In genomic region chr16:84423416-84423837, GRCh38 we compare ENCODE assay signal across 9 cellular contexts. TPM values are rescaled to one million over a fixed set of nuclear protein-coding genes. Genes with fewer than 3 reads are reported as not detected.
DNase-seq lines count a peak whose midpoint lies in the region; ATAC-seq, FAIRE-seq and TF ChIP-seq lines count a peak whose summit lies in the region.
"Had no signal": no experiment of that assay in that cellular context is flagged by ENCODE, and none has a peak within 500 bp of the region (broad histone marks: within the 10 kb centered on the region; RNA-seq: fewer than 3 reads in every experiment).

No MANE protein-coding gene starts in this region.

- TF ChIP-seq CTCF in GM12864 (IDR thresholded peaks at IDR 0.05; ENCODE audit: low read depth, low read length, missing control alignments), result no peak
- TF ChIP-seq CTCF in NB4 (IDR thresholded peaks at IDR 0.05; ENCODE audit: low read depth, low read length), result no peak
- no peak for TF ChIP-seq CTCF in GM12878 (IDR thresholded peaks at IDR 0.05 in 2 of 3, conservative IDR thresholded peaks at IDR 0.05 in 1 of 3; ENCODE audit: control insufficient read depth in 2 of 3, extremely low read depth in 1 of 3, insufficient read depth in 1 of 3, low read depth in 3 of 3, low read length in 3 of 3)
- no peak for TF ChIP-seq CTCF in prostate gland (IDR thresholded peaks at IDR 0.05)

- WGBS in GM12878 (ENCODE audit: insufficient coverage, insufficient replicate concordance, low lambda C conversion rate, missing lambda C conversion rate), result 68% methylated on average over 4 of the region's 4 CpGs
- 99% methylated on average over 4 of the region's 4 CpGs for WGBS in prostate gland

- peak; percentile 84 for ATAC-seq in GM12878
- ATAC-seq in HG03457 (IDR thresholded peaks at IDR 0.05; ENCODE audit: unreplicated experiment), result no peak
- no peak for ATAC-seq in GM18517 (IDR thresholded peaks at IDR 0.05; ENCODE audit: unreplicated experiment)

- no peaks in the 10 kb centered on the region for H3K79me2 ChIP-seq in GM12878 (ENCODE audit: control insufficient read depth, insufficient read depth, low read length)

- no peaks in the 10 kb centered on the region for H3K36me3 ChIP-seq in GM12878 (ENCODE audit: control insufficient read depth in 2 of 2, insufficient read depth in 2 of 2, low read length in 1 of 2)
- H3K36me3 ChIP-seq in prostate gland, result no peaks in the 10 kb centered on the region
- H3K36me3 ChIP-seq: right atrium auricular region had no signal

- no TSS peak for BruUV-seq in GM12878 (replicated peaks; lab: Mats Ljungman, UMichigan)

- in situ Hi-C loops in GM12878 (cut with MboI), result no loop called here

- H4K20me1 ChIP-seq in GM12878 (ENCODE audit: control insufficient read depth, insufficient read depth), result no peaks in the 10 kb centered on the region

- POLR2A ChIA-PET in GM12878 (lab: Charles Lee), result no interaction called here

- SMC1A ChIA-PET in GM12878 (lab: Charles Lee; ENCODE audit: uncharacterized antibody, unreplicated experiment), result interaction anchor here (1.5 kb wide), 1 partner anchor 61 kb away, joined by 3 read pairs; no protein-coding TSS in a partner anchor

- CTCF ChIA-PET in GM12878 (lab: Yijun Ruan, JAX), result interaction anchor here (0.5 kb wide), 1 partner anchor 332 kb away, joined by 3 read pairs; no protein-coding TSS in a partner anchor

- no peak for FAIRE-seq in GM12878 (lab: Jason Lieb, UNC)

- no peak overlapping the region for H3K27ac ChIP-seq in GM12878 (ENCODE audit: control insufficient read depth, insufficient read depth)
- no peak overlapping the region for H3K27ac ChIP-seq in prostate gland
- H3K27ac ChIP-seq: right atrium auricular region had no signal

- no peaks in the 10 kb centered on the region for H3K4me1 ChIP-seq in GM12878 (ENCODE audit: control insufficient read depth, insufficient read depth, low read length)
- H3K4me1 ChIP-seq in prostate gland (replicated peaks), result no peaks in the 10 kb centered on the region
- H3K4me1 ChIP-seq: right atrium auricular region had no signal

- H3K4me3 ChIP-seq in GM12864 (ENCODE audit: low read depth, low read length) (no peak overlapping the region), NB4 (ENCODE audit: low read depth, low read length) (no peak overlapping the region), GM12878 (no peak overlapping the region), prostate gland (no peak overlapping the region)
- H3K4me3 ChIP-seq: right atrium auricular region had no signal

- DNase-seq in GM12864 (ENCODE audit: low read depth) (peak; percentile 34), NB4 (ENCODE audit: low read depth) (peak; percentile 73), GM12878 (ENCODE audit: low read depth, low spot score) (peak; percentile 11), myocyte (ENCODE audit: low read depth) (peak; percentile 9), prostate gland (ENCODE audit: low spot score) (no peak), NCI-H2107 (lab: John Stamatoyannopoulos, UW) (no peak)

- no peak overlapping the region for H3K9ac ChIP-seq in GM12878 (ENCODE audit: control insufficient read depth, insufficient read depth, low read length)

- TF ChIP-seq POLR2A in NB4 (IDR thresholded peaks at IDR 0.05; ENCODE audit: extremely low read depth, insufficient read length) (no peak), GM12878 (IDR thresholded peaks at IDR 0.05; ENCODE audit: low read depth, low read length) (no peak), prostate gland (IDR thresholded peaks at IDR 0.05) (no peak)

- TF ChIP-seq EP300 in GM12878 (IDR thresholded peaks at IDR 0.05; ENCODE audit: borderline replicate concordance in 1 of 2, control insufficient read depth in 1 of 2, low read depth in 2 of 2, low read length in 2 of 2), result no peak

- no peak for TF ChIP-seq RAD21 in GM12878 (IDR thresholded peaks at IDR 0.05; ENCODE audit: insufficient read depth, low read depth, low read length)

- no peaks in the 10 kb centered on the region for H3K27me3 ChIP-seq in GM12878 (replicated peaks in 1 of 2; ENCODE audit: control insufficient read depth in 2 of 2, insufficient read depth in 2 of 2, low read length in 1 of 2)
- no peaks in the 10 kb centered on the region for H3K27me3 ChIP-seq in prostate gland (replicated peaks; ENCODE audit: insufficient read depth)
- H3K27me3 ChIP-seq: right atrium auricular region had no signal

- H3K4me2 ChIP-seq in GM12878 (ENCODE audit: control insufficient read depth, insufficient read depth), result no peak overlapping the region

- intact Hi-C loops in GM12878 (cut with micrococcal nuclease; ENCODE audit: unreplicated experiment), result no loop called here
- intact Hi-C loops in prostate gland (cut with DNase I), result no loop called here

- H2AFZ ChIP-seq in GM12878 (ENCODE audit: control insufficient read depth, low read depth, low read length), result peak overlapping the region; percentile 87

- RAD21 ChIA-PET in GM12878 (lab: Charles Lee; ENCODE audit: unreplicated experiment), result no interaction called here

- peaks cover 7% of the 10 kb centered on the region; the same call in 2 of the 3 replicates for H3K9me3 ChIP-seq in GM12878 (replicated peaks; ENCODE audit: control insufficient read depth, insufficient read depth, low read length)
- H3K9me3 ChIP-seq in prostate gland, result no peaks in the 10 kb centered on the region
- H3K9me3 ChIP-seq: right atrium auricular region had no signal

TF ChIP-seq in GM12878, 131 proteins besides CTCF, POLR2A, EP300 and RAD21 (continues in another document):
- TF ChIP-seq ZZZ3 (IDR thresholded peaks at IDR 0.05; ENCODE audit: control insufficient read depth, insufficient read length, low read depth), result no peak
- no peak for TF ChIP-seq HDAC2 (IDR thresholded peaks at IDR 0.05)
- TF ChIP-seq, protein P1, sequence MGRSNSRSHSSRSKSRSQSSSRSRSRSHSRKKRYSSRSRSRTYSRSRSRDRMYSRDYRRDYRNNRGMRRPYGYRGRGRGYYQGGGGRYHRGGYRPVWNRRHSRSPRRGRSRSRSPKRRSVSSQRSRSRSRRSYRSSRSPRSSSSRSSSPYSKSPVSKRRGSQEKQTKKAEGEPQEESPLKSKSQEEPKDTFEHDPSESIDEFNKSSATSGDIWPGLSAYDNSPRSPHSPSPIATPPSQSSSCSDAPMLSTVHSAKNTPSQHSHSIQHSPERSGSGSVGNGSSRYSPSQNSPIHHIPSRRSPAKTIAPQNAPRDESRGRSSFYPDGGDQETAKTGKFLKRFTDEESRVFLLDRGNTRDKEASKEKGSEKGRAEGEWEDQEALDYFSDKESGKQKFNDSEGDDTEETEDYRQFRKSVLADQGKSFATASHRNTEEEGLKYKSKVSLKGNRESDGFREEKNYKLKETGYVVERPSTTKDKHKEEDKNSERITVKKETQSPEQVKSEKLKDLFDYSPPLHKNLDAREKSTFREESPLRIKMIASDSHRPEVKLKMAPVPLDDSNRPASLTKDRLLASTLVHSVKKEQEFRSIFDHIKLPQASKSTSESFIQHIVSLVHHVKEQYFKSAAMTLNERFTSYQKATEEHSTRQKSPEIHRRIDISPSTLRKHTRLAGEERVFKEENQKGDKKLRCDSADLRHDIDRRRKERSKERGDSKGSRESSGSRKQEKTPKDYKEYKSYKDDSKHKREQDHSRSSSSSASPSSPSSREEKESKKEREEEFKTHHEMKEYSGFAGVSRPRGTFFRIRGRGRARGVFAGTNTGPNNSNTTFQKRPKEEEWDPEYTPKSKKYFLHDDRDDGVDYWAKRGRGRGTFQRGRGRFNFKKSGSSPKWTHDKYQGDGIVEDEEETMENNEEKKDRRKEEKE (IDR thresholded peaks at IDR 0.05), result no peak
- TF ChIP-seq SIX5 (IDR thresholded peaks at IDR 0.05; ENCODE audit: low read depth, low read length, severe bottlenecking), result peak; percentile 60

RNA-seq across cellular contexts. Expression of gene ATP2C2, which starts 55.1 kb away (rescaled TPM):
- total RNA-seq in GM12878 (2013; cell fraction: nucleolus; rRNA removed), result not detected in 2 replicates
- not detected in 2 replicates for total RNA-seq in GM12878 (2014; rRNA removed)
- not detected in 2 replicates for total RNA-seq in GM12878 (2014; rRNA removed; fragmentation: Illumina TruSeq; extraction: Trizol)
- total RNA-seq in GM12878 (2021), result not detected in 2 replicates
- not detected for polyA plus RNA-seq in GM12878 (2011; ENCODE audit: low read depth)
- not detected in 2 replicates for polyA plus RNA-seq in GM12878 (2011; rRNA removed)
- polyA plus RNA-seq in GM12878 (2011; cell fraction: cytosol; rRNA removed), result not detected in 2 replicates
- polyA plus RNA-seq in GM12878 (2011; cell fraction: nucleus; rRNA removed), result not detected in 2 replicates
- 0.07 and 0.14 TPM in 2 replicates for polyA plus RNA-seq in GM12878 (2012)
- not detected in 2 replicates for polyA plus RNA-seq in GM12878 (2014; fragmentation: Illumina TruSeq; extraction: Trizol)
- polyA plus RNA-seq in GM12878 (2014; fragmentation: Nextera tagmentation; extraction: Ambion mirVana), result under 1 TPM in 1 of 2 experiments, not detected in 1; 0.05 TPM
- not detected in 2 replicates for polyA plus RNA-seq in GM12878 (2014; rRNA removed)
- under 1 TPM in 1 of 2 experiments, not detected in 1; 0.19 TPM for polyA plus RNA-seq in GM12878 (2016; fragmentation: Nextera tagmentation; extraction: Ambion mirVana)
- 0.15 TPM in 1 of 2 replicates, not detected in the other for polyA minus RNA-seq in GM12878 (2011; rRNA and poly(A)+ RNA removed)
- polyA minus RNA-seq in GM12878 (2011; cell fraction: cytosol; rRNA and poly(A)+ RNA removed), result not detected in 2 replicates
- polyA minus RNA-seq in GM12878 (2011; cell fraction: nucleus; rRNA and poly(A)+ RNA removed), result not detected in 2 replicates
- not detected in 2 replicates for total RNA-seq in myocyte
- polyA plus RNA-seq in myocyte (2012), result 0.39 TPM
- total RNA-seq in prostate gland, result 10 to 100 TPM; 43.7 to 56.1 TPM
- total RNA-seq: right atrium auricular region had no signal

Comparison
In these comparisons a context has a peak if more than half of its experiments do, and no peak if none do; other contexts are left out.
1. DNase-seq: peak in GM12864 (single experiment), NB4 (single experiment), GM12878 (single experiment) and myocyte (single experiment); none in prostate gland (single experiment) and NCI-H2107 (single experiment).
2. RNA of gene ATP2C2, which starts 55.1 kb away (total RNA-seq): 43.7 to 56.1 TPM in prostate gland; not detected in GM12878 and not detected in myocyte; every median in the first group is over 10 times any median in the second.